ENCODE assay signal across 8 cellular contexts in the genomic region with DNA sequence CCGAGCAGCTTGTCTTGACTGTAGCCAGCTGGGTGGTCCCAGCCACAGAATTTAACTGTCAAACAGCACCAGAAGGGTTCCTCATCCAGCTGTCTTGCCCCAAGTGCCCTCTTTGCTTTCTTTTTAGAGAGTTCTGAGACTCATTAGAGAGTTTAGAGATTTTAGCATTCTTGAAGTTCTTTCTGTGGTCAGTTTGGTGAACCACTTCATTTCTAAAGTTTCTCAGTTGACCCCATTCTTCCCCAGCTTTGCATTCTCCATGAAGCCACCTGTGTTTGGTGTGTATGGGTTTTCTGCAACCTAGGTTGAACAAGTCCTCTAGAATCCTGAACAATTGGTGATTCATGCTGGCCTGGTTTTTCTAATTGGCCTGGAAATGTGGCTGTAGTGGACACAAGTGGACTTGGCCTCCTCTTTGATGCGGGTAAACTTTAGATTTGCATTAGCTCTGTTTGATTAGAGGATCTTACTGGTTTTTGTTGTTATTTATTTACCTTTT. TPM values are rescaled to one million over a fixed set of nuclear protein-coding genes. Genes with fewer than 3 reads are reported as not detected.
DNase-seq lines count a peak whose midpoint lies in the region; ATAC-seq lines count a peak whose summit lies in the region.

No MANE protein-coding gene starts in this region.

- H3K4me1 Mint-ChIP-seq in activated naive CD8-positive, alpha-beta T cell treated with anti-CD3 and anti-CD28 coated beads, Interleukin-2, amount 50 U/mL, for 24 hours: peaks cover 80% of the 10 kb centered on the region
- peaks cover 15 to 18% of the 10 kb centered on the region in 2 donors for H3K4me1 Mint-ChIP-seq in natural killer cell treated with Interleukin-12 subunit alpha and Interleukin-12 subunit beta and Interleukin-15 and Interleukin-18, amount 100 ng/mL, for 72 hours (ENCODE audit: low read depth in 2 of 2)

- intact Hi-C loops in left ventricle myocardium superior (cut with micrococcal nuclease): no loop called here

- DNase-seq in activated naive CD4-positive, alpha-beta T cell treated with anti-CD3 and anti-CD28 coated beads, Interleukin-2, amount 50 U/mL, for 72 hours (ENCODE audit: low spot score in 2 of 2): no peak
- no peak for DNase-seq in activated naive CD4-positive, alpha-beta T cell treated with anti-CD3 and anti-CD28 coated beads, Interleukin-2, amount 50 U/mL, for 16 hours
- no peak for DNase-seq in activated naive CD8-positive, alpha-beta T cell treated with anti-CD3 and anti-CD28 coated beads, Interleukin-2, amount 50 U/mL, for 24 hours
- DNase-seq in natural killer cell treated with Interleukin-12 subunit alpha and Interleukin-12 subunit beta and Interleukin-15 and Interleukin-18, amount 100 ng/mL, for 72 hours (ENCODE audit: low spot score): no peak
- DNase-seq in left ventricle myocardium superior (no peak), NCI-H345 treated with DMSO at 0.1 percent for 48 hours (lab: John Stamatoyannopoulos, UW; ENCODE audit: unreplicated experiment) (no peak)
- DNase-seq in activated CD8-positive, alpha-beta memory T cell treated with anti-CD3 and anti-CD28 coated beads for 24 hours: no peak

- no peaks in the 10 kb centered on the region for H3K9me3 Mint-ChIP-seq in activated naive CD4-positive, alpha-beta T cell treated with anti-CD3 and anti-CD28 coated beads, Interleukin-2, amount 50 U/mL, for 72 hours
- no peaks in the 10 kb centered on the region for H3K9me3 Mint-ChIP-seq in activated naive CD8-positive, alpha-beta T cell treated with anti-CD3 and anti-CD28 coated beads, Interleukin-2, amount 50 U/mL, for 24 hours
- H3K9me3 Mint-ChIP-seq in natural killer cell treated with Interleukin-12 subunit alpha and Interleukin-12 subunit beta and Interleukin-15 and Interleukin-18, amount 100 ng/mL, for 72 hours: no peaks in the 10 kb centered on the region

- no peak overlapping the region for H3K4me3 Mint-ChIP-seq in activated naive CD8-positive, alpha-beta T cell treated with anti-CD3 and anti-CD28 coated beads, Interleukin-2, amount 50 U/mL, for 24 hours
- H3K4me3 Mint-ChIP-seq in natural killer cell treated with Interleukin-12 subunit alpha and Interleukin-12 subunit beta and Interleukin-15 and Interleukin-18, amount 100 ng/mL, for 72 hours: no peak overlapping the region

- no peak overlapping the region for H3K27ac Mint-ChIP-seq in activated naive CD4-positive, alpha-beta T cell treated with anti-CD3 and anti-CD28 coated beads, Interleukin-2, amount 50 U/mL, for 72 hours
- no peak overlapping the region for H3K27ac Mint-ChIP-seq in activated naive CD8-positive, alpha-beta T cell treated with anti-CD3 and anti-CD28 coated beads, Interleukin-2, amount 50 U/mL, for 24 hours
- no peak overlapping the region for H3K27ac Mint-ChIP-seq in natural killer cell treated with Interleukin-12 subunit alpha and Interleukin-12 subunit beta and Interleukin-15 and Interleukin-18, amount 100 ng/mL, for 72 hours

- ATAC-seq in activated naive CD4-positive, alpha-beta T cell treated with anti-CD3 and anti-CD28 coated beads, Interleukin-2, amount 50 U/mL, for 72 hours: peak; percentile 45 to 61
- ATAC-seq in HG03108 (IDR thresholded peaks at IDR 0.05; ENCODE audit: unreplicated experiment) (peak; percentile 87), left ventricle myocardium superior (no peak)
- ATAC-seq in activated naive CD8-positive, alpha-beta T cell treated with anti-CD3 and anti-CD28 coated beads, Interleukin-2, amount 50 U/mL, for 24 hours: peak; percentile 31
- ATAC-seq in natural killer cell treated with Interleukin-12 subunit alpha and Interleukin-12 subunit beta and Interleukin-15 and Interleukin-18, amount 100 ng/mL, for 72 hours: peak; percentile 21 to 52

- no peaks in the 10 kb centered on the region for H3K36me3 Mint-ChIP-seq in activated naive CD4-positive, alpha-beta T cell treated with anti-CD3 and anti-CD28 coated beads, Interleukin-2, amount 50 U/mL, for 72 hours
- no peaks in the 10 kb centered on the region for H3K36me3 Mint-ChIP-seq in activated naive CD8-positive, alpha-beta T cell treated with anti-CD3 and anti-CD28 coated beads, Interleukin-2, amount 50 U/mL, for 24 hours (ENCODE audit: low read depth)
- no peaks in the 10 kb centered on the region for H3K36me3 Mint-ChIP-seq in natural killer cell treated with Interleukin-12 subunit alpha and Interleukin-12 subunit beta and Interleukin-15 and Interleukin-18, amount 100 ng/mL, for 72 hours

- no peaks in the 10 kb centered on the region for H3K27me3 Mint-ChIP-seq in activated naive CD8-positive, alpha-beta T cell treated with anti-CD3 and anti-CD28 coated beads, Interleukin-2, amount 50 U/mL, for 24 hours
- no peaks in the 10 kb centered on the region for H3K27me3 Mint-ChIP-seq in natural killer cell treated with Interleukin-12 subunit alpha and Interleukin-12 subunit beta and Interleukin-15 and Interleukin-18, amount 100 ng/mL, for 72 hours

RNA-seq across cellular contexts. Expression of gene FLNB, which starts 33.7 kb away (rescaled TPM):
- total RNA-seq in activated naive CD4-positive, alpha-beta T cell treated with anti-CD3 and anti-CD28 coated beads, Interleukin-2, amount 50 U/mL, for 72 hours: 10 to 100 TPM; 17.5 to 34.2 TPM
- 10 to 100 TPM in 1 of 2 donors, 1 to 10 TPM in 1; 5.9 to 15.4 TPM for total RNA-seq in natural killer cell treated with Interleukin-12 subunit alpha and Interleukin-12 subunit beta and Interleukin-15 and Interleukin-18, amount 100 ng/mL, for 72 hours
- 33.7 TPM for total RNA-seq in left ventricle myocardium superior
